ENCODE assay signal across 12 cellular contexts in the genomic region with DNA sequence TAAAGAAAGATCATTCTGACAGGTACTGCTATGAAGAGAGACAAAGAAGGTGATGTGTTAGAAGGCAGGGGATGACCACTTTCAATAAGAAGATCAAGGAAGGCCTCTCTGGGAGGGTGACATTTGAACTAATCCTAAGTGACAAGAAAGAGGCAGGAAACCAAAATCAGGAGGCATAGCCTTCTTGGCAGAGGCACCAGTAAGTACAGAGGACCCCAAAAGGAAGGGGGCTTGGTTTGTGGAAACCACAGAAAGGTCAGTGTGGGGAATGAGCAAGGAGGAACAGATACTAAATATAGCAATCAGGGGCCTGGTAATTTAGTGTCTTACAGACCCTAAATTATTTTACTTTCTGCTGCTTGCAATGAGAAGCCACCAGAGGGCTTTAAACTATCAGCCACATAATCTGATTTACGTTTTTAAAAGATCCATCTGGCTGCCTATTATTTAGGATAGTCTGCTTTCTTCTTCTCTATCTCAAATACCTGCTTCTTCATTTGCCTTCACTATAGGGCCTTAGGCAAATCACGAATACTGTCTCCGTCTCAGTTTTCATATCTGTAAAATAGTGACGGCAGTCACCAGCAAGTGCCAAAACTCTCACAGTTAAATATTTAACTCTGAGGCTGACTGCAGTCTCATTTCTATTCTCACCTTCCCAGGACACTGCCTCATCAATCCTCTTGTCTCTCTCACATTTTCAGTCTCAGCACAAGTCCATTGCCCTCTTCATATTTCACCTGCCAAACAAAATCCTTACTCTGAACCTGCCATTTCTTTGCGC. TPM values are rescaled to one million over a fixed set of nuclear protein-coding genes. Genes with fewer than 3 reads are reported as not detected.
A peak's percentile ranks its signal among the peaks of the same experiment; 100 is the strongest.
DNase-seq lines count a peak whose midpoint lies in the region; ATAC-seq and TF ChIP-seq lines count a peak whose summit lies in the region.
"Had no signal": no experiment of that assay in that cellular context is flagged by ENCODE, and none has a peak within 500 bp of the region (broad histone marks: within the 10 kb centered on the region; RNA-seq: fewer than 3 reads in every experiment).

No MANE protein-coding gene starts in this region.

- no peaks in the 10 kb centered on the region for H3K36me3 ChIP-seq in right lobe of liver

- TF ChIP-seq POLR2A in right lobe of liver (IDR thresholded peaks at IDR 0.05) = no peak

- H3K27me3 ChIP-seq in right lobe of liver = no peaks in the 10 kb centered on the region

- intact Hi-C loops in right lobe of liver (cut with DNase I) = no loop called here

- 34% methylated on average over 5 of the region's 5 CpGs for WGBS in right lobe of liver (ENCODE audit: insufficient coverage, low coverage, low lambda C conversion rate, missing lambda C conversion rate)

- peak; percentile 22 to 35 (median 30) for TF ChIP-seq CTCF in right lobe of liver (IDR thresholded peaks at IDR 0.05)

- DNase-seq in NCI-H526 treated with DMSO at 0.1 percent for 48 hours (lab: John Stamatoyannopoulos, UW) (peak; percentile 43), right lobe of liver (no peak), NCI-H2171 treated with DMSO at 0.1 percent for 48 hours (lab: John Stamatoyannopoulos, UW) (no peak), HuH-7.5 (ENCODE audit: low spot score) (no peak)
- no peak for DNase-seq in activated naive CD4-positive, alpha-beta T cell treated with Interleukin-2 at 50 U/mL for 16 hours
- DNase-seq in NK-92 treated with Interleukin-12 subunit alpha and Interleukin-12 subunit beta, amount 100 ng/mL, for 24 hours (lab: John Stamatoyannopoulos, UW) = no peak
- DNase-seq: activated T-cell treated with anti-CD3 and anti-CD28 coated beads, Interleukin-2, amount 50 U/mL, for 1 hour; Caco-2; NCI-H69 had no signal

- H3K9me3 ChIP-seq in right lobe of liver = no peaks in the 10 kb centered on the region
- H3K9me3 ChIP-seq: Caco-2 had no signal

- peak overlapping the region; percentile 1 to 27 (median 7) for H3K27ac ChIP-seq in right lobe of liver

- ATAC-seq in GM18508 (IDR thresholded peaks at IDR 0.05; ENCODE audit: insufficient read depth, unreplicated experiment) (peak; percentile 97), GM21786 (IDR thresholded peaks at IDR 0.05; ENCODE audit: unreplicated experiment) (peak; percentile 74), right lobe of liver (peak; percentile 55 to 84 (median 65))
- ATAC-seq: sciatic nerve had no signal

- peaks cover 0 to 11% (median 3%) of the 10 kb centered on the region in 4 donors for H3K4me1 ChIP-seq in right lobe of liver
- H3K4me1 ChIP-seq: Caco-2 had no signal

- peak overlapping the region in 2 of 3 donors; percentile 3 to 11 for H3K4me3 ChIP-seq in right lobe of liver

RNA-seq across cellular contexts. Expression of a gene that starts 16.7 kb away (rescaled TPM):
- 10 to 100 TPM in 3 of 6 experiments, 1 to 10 TPM in 3; 4.8 to 15.9 (median 8.9) TPM for total RNA-seq in right lobe of liver
